In genomic region chr6:21180155-21180554, GRCh38 we compare ENCODE assay signal across 15 cellular contexts.
DNase-seq lines count a peak whose midpoint lies in the region; ATAC-seq and TF ChIP-seq lines count a peak whose summit lies in the region.
"Had no signal": no experiment of that assay in that cellular context is flagged by ENCODE, and none has a peak within 500 bp of the region (broad histone marks: within the 10 kb centered on the region; RNA-seq: fewer than 3 reads in every experiment).

No MANE protein-coding gene starts in this region.

- ATAC-seq in GM18498 (IDR thresholded peaks at IDR 0.05; ENCODE audit: unreplicated experiment) (peak; percentile 78), GM19328 (IDR thresholded peaks at IDR 0.05; ENCODE audit: unreplicated experiment) (peak; percentile 41), HG02678 (IDR thresholded peaks at IDR 0.05; ENCODE audit: unreplicated experiment) (peak; percentile 76), HG03457 (IDR thresholded peaks at IDR 0.05; ENCODE audit: unreplicated experiment) (peak; percentile 76), omental fat pad (ENCODE audit: low FRiP score) (no peak), left ventricle myocardium superior (no peak)
- ATAC-seq: gastroesophageal sphincter, right lobe of liver had no signal

- TF ChIP-seq POLR2A in prostate gland (IDR thresholded peaks at IDR 0.05): no peak

- no peaks in the 10 kb centered on the region for H3K4me1 ChIP-seq in prostate gland (replicated peaks)
- H3K4me1 ChIP-seq: gastroesophageal sphincter, right lobe of liver, SJSA1 had no signal

- 100% methylated on average over 1 of the region's 1 CpG for WGBS in prostate gland

- TF ChIP-seq CTCF in omental fat pad (IDR thresholded peaks at IDR 0.05): no peak
- TF ChIP-seq CTCF in prostate gland (IDR thresholded peaks at IDR 0.05): no peak

- no peaks in the 10 kb centered on the region for H3K9me3 ChIP-seq in prostate gland
- H3K9me3 ChIP-seq: gastroesophageal sphincter, right lobe of liver, SJSA1 had no signal

- intact Hi-C loops in prostate gland (cut with DNase I): no loop called here
- intact Hi-C loops in left ventricle myocardium superior (cut with micrococcal nuclease): no loop called here

- no peak overlapping the region for H3K4me3 ChIP-seq in prostate gland
- H3K4me3 ChIP-seq: gastroesophageal sphincter, right lobe of liver, SJSA1 had no signal

- H3K27me3 ChIP-seq in prostate gland (replicated peaks; ENCODE audit: insufficient read depth): no peaks in the 10 kb centered on the region
- H3K27me3 ChIP-seq: gastroesophageal sphincter, right lobe of liver, SJSA1 had no signal

- H3K27ac ChIP-seq in prostate gland: no peak overlapping the region
- H3K27ac ChIP-seq: gastroesophageal sphincter, right lobe of liver, SJSA1 had no signal

- H3K36me3 ChIP-seq in prostate gland: no peaks in the 10 kb centered on the region
- H3K36me3 ChIP-seq: right lobe of liver, SJSA1 had no signal

- DNase-seq in omental fat pad (ENCODE audit: low spot score) (no peak), prostate gland (ENCODE audit: low spot score) (no peak), HK-2 (ENCODE audit: unreplicated experiment) (no peak), left ventricle myocardium superior (no peak)
- DNase-seq: activated B cell treated with CpG ODN at 0.5 μM for 24 hours, DMS79, Karpas-422, NCI-H1930, right lobe of liver had no signal

Comparison
In these comparisons a context has a peak if more than half of its experiments do, and no peak if none do; other contexts are left out.
1. ATAC-seq: peak in GM18498 (single experiment), GM19328 (single experiment), HG02678 (single experiment) and HG03457 (single experiment); none in omental fat pad (single experiment) and left ventricle myocardium superior (single experiment).